Comparison of ENCODE assay signal across 21 cellular contexts in genomic region chr4:40990899-40991265, GRCh38.
DNase-seq lines count a peak whose midpoint lies in the region; ATAC-seq, FAIRE-seq and TF ChIP-seq lines count a peak whose summit lies in the region.
"Had no signal": no experiment of that assay in that cellular context is flagged by ENCODE, and none has a peak within 500 bp of the region (broad histone marks: within the 10 kb centered on the region; RNA-seq: fewer than 3 reads in every experiment).

No MANE protein-coding gene starts in this region.

- no peaks in the 10 kb centered on the region for H3K9me2 ChIP-seq in DOHH2 (replicated peaks; ENCODE audit: control insufficient read depth, low read length)
- no peaks in the 10 kb centered on the region for H3K9me2 ChIP-seq in SU-DHL-6 (replicated peaks; ENCODE audit: insufficient read depth, low read length)

- peak overlapping the region; percentile 0 for H2AFZ ChIP-seq in SU-DHL-6 (ENCODE audit: low read depth, low read length, severe bottlenecking)
- H2AFZ ChIP-seq: neural progenitor cell had no signal

- no peaks in the 10 kb centered on the region for H3K9me3 Mint-ChIP-seq in HFFc6
- H3K9me3 Mint-ChIP-seq: activated naive CD4-positive, alpha-beta T cell treated with anti-CD3 and anti-CD28 coated beads, Interleukin-2, amount 50 U/mL, for 24 hours; neural progenitor cell; stimulated activated memory B cell treated with anti-CD40 and anti-IgM and Interleukin-4, amounts not matched to agents 10 μg/mL and 1 μg/mL and 100 μg/mL, for 72 hours had no signal

- TF ChIP-seq CTCF in DOHH2 (IDR thresholded peaks at IDR 0.05; ENCODE audit: low read depth, low read length, poor library complexity, severe bottlenecking), result no peak
- TF ChIP-seq CTCF in HFFc6 (IDR thresholded peaks at IDR 0.05), result no peak
- no peak for TF ChIP-seq CTCF in SU-DHL-6 (IDR thresholded peaks at IDR 0.05; ENCODE audit: insufficient read depth, low read length, poor library complexity, severe bottlenecking)

- peak; percentile 78 for ATAC-seq in left lobe of liver
- no peak for ATAC-seq in GM19035 (IDR thresholded peaks at IDR 0.05; ENCODE audit: unreplicated experiment)
- ATAC-seq: stimulated activated memory B cell treated with anti-CD40 and anti-IgM and Interleukin-4, amounts not matched to agents 10 μg/mL and 1 μg/mL and 100 μg/mL, for 72 hours had no signal

- H3K27ac ChIP-seq in DOHH2 (ENCODE audit: low read depth, low read length), result peak overlapping the region; percentile 100
- H3K27ac ChIP-seq in SU-DHL-6 (ENCODE audit: low read depth, low read length), result peak overlapping the region; percentile 99
- H3K27ac ChIP-seq: neural progenitor cell, sigmoid colon, transverse colon had no signal

- H3K27ac Mint-ChIP-seq in HFFc6, result peak overlapping the region; percentile 99
- H3K27ac Mint-ChIP-seq: activated CD4-positive, alpha-beta T cell treated with anti-CD3 and anti-CD28 coated beads for 36 hours; activated naive CD4-positive, alpha-beta T cell treated with anti-CD3 and anti-CD28 coated beads, Interleukin-2, amount 50 U/mL, for 24 hours; neural progenitor cell; stimulated activated memory B cell treated with anti-CD40 and anti-IgM and Interleukin-4, amounts not matched to agents 10 μg/mL and 1 μg/mL and 100 μg/mL, for 72 hours had no signal

- peaks cover 8% of the 10 kb centered on the region; the same call in 1 of the 2 replicates for H3K36me3 Mint-ChIP-seq in HFFc6 (ENCODE audit: low read depth)
- H3K36me3 Mint-ChIP-seq: activated naive CD4-positive, alpha-beta T cell treated with anti-CD3 and anti-CD28 coated beads, Interleukin-2, amount 50 U/mL, for 24 hours; neural progenitor cell; stimulated activated memory B cell treated with anti-CD40 and anti-IgM and Interleukin-4, amounts not matched to agents 10 μg/mL and 1 μg/mL and 100 μg/mL, for 72 hours had no signal

- H3K9ac ChIP-seq in SU-DHL-6 (ENCODE audit: low read length), result peak overlapping the region; percentile 62
- H3K9ac ChIP-seq: neural progenitor cell had no signal

- H3K27me3 ChIP-seq in DOHH2 (ENCODE audit: control insufficient read depth, low read length) (no peaks in the 10 kb centered on the region), SU-DHL-6 (ENCODE audit: low read length) (no peaks in the 10 kb centered on the region)
- H3K27me3 ChIP-seq: BE2C, neural progenitor cell, sigmoid colon, transverse colon had no signal

- no peak for FAIRE-seq in H54 (lab: Jason Lieb, UNC)

- no peaks in the 10 kb centered on the region; the same call in 1 of the 2 replicates for H3K27me3 Mint-ChIP-seq in HFFc6 (ENCODE audit: insufficient read depth)
- H3K27me3 Mint-ChIP-seq: stimulated activated memory B cell treated with anti-CD40 and anti-IgM and Interleukin-4, amounts not matched to agents 10 μg/mL and 1 μg/mL and 100 μg/mL, for 72 hours had no signal

- peak overlapping the region; percentile 84 for H3K4me3 Mint-ChIP-seq in HFFc6
- H3K4me3 Mint-ChIP-seq: activated CD4-positive, alpha-beta T cell treated with anti-CD3 and anti-CD28 coated beads for 36 hours; activated naive CD4-positive, alpha-beta T cell treated with anti-CD3 and anti-CD28 coated beads, Interleukin-2, amount 50 U/mL, for 24 hours; neural progenitor cell; stimulated activated memory B cell treated with anti-CD40 and anti-IgM and Interleukin-4, amounts not matched to agents 10 μg/mL and 1 μg/mL and 100 μg/mL, for 72 hours had no signal

- H3K4me1 ChIP-seq in DOHH2 (ENCODE audit: control insufficient read depth, low read length), result peaks cover 75% of the 10 kb centered on the region
- H3K4me1 ChIP-seq: BE2C, neural progenitor cell had no signal

- no peak for TF ChIP-seq POLR2A in H54 (IDR thresholded peaks at IDR 0.05; ENCODE audit: low read depth, low read length)

- peak overlapping the region; percentile 73 for H3K4me3 ChIP-seq in DOHH2 (ENCODE audit: low read length)
- H3K4me3 ChIP-seq in SU-DHL-6 (ENCODE audit: insufficient read depth, low read length, poor library complexity, severe bottlenecking), result peak overlapping the region; percentile 39
- H3K4me3 ChIP-seq: neural progenitor cell, sigmoid colon, transverse colon had no signal

- no peaks in the 10 kb centered on the region for H3K9me3 ChIP-seq in DOHH2 (ENCODE audit: control insufficient read depth, insufficient read depth, low read length)
- no peaks in the 10 kb centered on the region for H3K9me3 ChIP-seq in SU-DHL-6 (ENCODE audit: insufficient read depth, low read length)
- H3K9me3 ChIP-seq: BE2C, sigmoid colon, transverse colon had no signal

- peak overlapping the region; percentile 94 for H3K4me2 ChIP-seq in DOHH2 (ENCODE audit: low read length)
- peak overlapping the region; percentile 99 for H3K4me2 ChIP-seq in SU-DHL-6 (ENCODE audit: low read depth, low read length, poor library complexity, severe bottlenecking)
- H3K4me2 ChIP-seq: neural progenitor cell had no signal

- H3K4me1 Mint-ChIP-seq in HFFc6 (ENCODE audit: low read depth), result peaks cover 87% of the 10 kb centered on the region
- H3K4me1 Mint-ChIP-seq: activated CD4-positive, alpha-beta T cell treated with anti-CD3 and anti-CD28 coated beads for 36 hours; activated naive CD4-positive, alpha-beta T cell treated with anti-CD3 and anti-CD28 coated beads, Interleukin-2, amount 50 U/mL, for 24 hours; neural progenitor cell had no signal

- H3F3A ChIP-seq in DOHH2 (ENCODE audit: control insufficient read depth, insufficient read depth) (peaks cover 46% of the 10 kb centered on the region), SU-DHL-6 (ENCODE audit: insufficient read depth) (peaks cover 57% of the 10 kb centered on the region)

- H3K36me3 ChIP-seq in DOHH2 (ENCODE audit: control insufficient read depth, low read length), result peaks cover 17% of the 10 kb centered on the region
- no peaks in the 10 kb centered on the region for H3K36me3 ChIP-seq in SU-DHL-6 (ENCODE audit: low read length)
- H3K36me3 ChIP-seq: BE2C, neural progenitor cell, sigmoid colon, transverse colon had no signal

- H4K20me1 ChIP-seq in DOHH2 (ENCODE audit: control insufficient read depth, insufficient read depth, low read depth, low read length) (no peaks in the 10 kb centered on the region), SU-DHL-6 (ENCODE audit: low read depth, low read length) (no peaks in the 10 kb centered on the region)

- DNase-seq in HFFc6 (no peak), left lobe of liver (ENCODE audit: low spot score) (no peak), SKM-1 (lab: John Stamatoyannopoulos, UW; ENCODE audit: unreplicated experiment) (no peak), H54 (ENCODE audit: insufficient read length, low spot score) (no peak), NCI-H1417 treated with DMSO at 0.1 percent for 48 hours (lab: John Stamatoyannopoulos, UW) (no peak)
- DNase-seq: activated CD4-positive, alpha-beta T cell treated with anti-CD3 and anti-CD28 coated beads for 36 hours; BE2C; central memory CD4-positive, alpha-beta T cell; DMS153; mesendoderm; NCI-H1930; NCI-H526; sigmoid colon; T-helper 9 cell; transverse colon had no signal

- peaks cover 28% of the 10 kb centered on the region for H3K79me2 ChIP-seq in DOHH2 (ENCODE audit: control insufficient read depth, low read length)
- 0 out of 2 replicates have a peak, but pooled peaks cover 4% of the 10 kb centered on the region for H3K79me2 ChIP-seq in SU-DHL-6 (ENCODE audit: insufficient read depth, low read length)
